8 cellular contexts compared by ENCODE assay signal in the genomic region with DNA sequence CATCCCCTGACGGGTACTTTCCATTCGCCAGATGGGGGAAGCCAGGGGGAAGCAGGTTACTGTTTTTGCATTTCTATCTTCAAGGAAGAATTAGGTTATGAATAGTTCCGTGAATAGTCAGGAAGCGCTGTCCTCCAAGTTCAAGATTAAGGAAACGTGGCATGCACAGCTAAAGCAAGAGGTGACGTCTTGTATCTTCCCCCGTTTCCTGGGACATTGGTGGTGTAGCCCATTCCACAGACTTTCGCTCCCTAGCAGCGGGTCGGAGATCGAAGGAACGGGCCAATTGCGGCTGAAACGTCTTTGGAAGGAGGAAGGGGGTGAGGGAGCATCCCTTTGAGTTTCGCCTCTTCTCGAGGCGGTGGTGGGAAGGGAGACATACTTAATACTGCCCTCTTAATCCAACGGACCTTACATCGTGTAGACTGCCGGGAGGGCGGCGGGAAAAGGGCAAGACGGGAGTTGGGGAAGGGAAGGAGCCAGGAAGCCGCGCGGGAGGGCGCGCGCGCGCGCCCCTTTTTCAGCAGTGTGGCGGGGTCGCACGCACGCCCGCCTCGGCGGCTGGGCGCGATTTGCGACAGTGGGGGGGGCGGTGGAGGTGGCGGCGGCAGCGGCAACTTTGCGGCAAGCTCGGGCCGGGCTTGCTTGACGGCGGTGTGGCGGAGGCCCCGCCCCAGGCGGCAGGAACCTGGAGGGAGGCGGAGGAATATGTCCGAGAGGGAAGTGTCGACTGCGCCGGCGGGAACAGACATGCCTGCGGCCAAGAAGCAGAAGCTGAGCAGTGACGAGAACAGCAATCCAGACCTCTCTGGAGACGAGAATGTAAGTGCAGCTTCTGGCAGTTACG. TPM values are rescaled to one million over a fixed set of nuclear protein-coding genes. Genes with fewer than 3 reads are reported as not detected.
DNase-seq lines count a peak whose midpoint lies in the region; ATAC-seq and TF ChIP-seq lines count a peak whose summit lies in the region.

A gene with protein sequence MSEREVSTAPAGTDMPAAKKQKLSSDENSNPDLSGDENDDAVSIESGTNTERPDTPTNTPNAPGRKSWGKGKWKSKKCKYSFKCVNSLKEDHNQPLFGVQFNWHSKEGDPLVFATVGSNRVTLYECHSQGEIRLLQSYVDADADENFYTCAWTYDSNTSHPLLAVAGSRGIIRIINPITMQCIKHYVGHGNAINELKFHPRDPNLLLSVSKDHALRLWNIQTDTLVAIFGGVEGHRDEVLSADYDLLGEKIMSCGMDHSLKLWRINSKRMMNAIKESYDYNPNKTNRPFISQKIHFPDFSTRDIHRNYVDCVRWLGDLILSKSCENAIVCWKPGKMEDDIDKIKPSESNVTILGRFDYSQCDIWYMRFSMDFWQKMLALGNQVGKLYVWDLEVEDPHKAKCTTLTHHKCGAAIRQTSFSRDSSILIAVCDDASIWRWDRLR (plus strand): TSS at position 232 of the 847 bp plus-strand sequence. CDS start 477 bp downstream, at position 709.

- no peak for TF ChIP-seq RAD21 in SK-N-SH (IDR thresholded peaks at IDR 0.05; ENCODE audit: low read length)

- POLR2A ChIA-PET in GM10248 (lab: Yijun Ruan, JAX) (interaction anchor here (0.6 to 1.1 kb wide), 2 partner anchors 11 to 51 kb away, joined by 3 to 6 read pairs; no protein-coding TSS in a partner anchor), SK-N-SH (lab: Yijun Ruan, JAX) (interaction anchor here (0.7 to 1.7 kb wide), 5 partner anchors 11 to 430 kb away, joined by 3 to 6 read pairs (median 5); a partner anchor contains a TSS)

- H3K27me3 Mint-ChIP-seq in glutamatergic neuron (ENCODE audit: unreplicated experiment) (no peaks in the 10 kb centered on the region), osteocyte (ENCODE audit: unreplicated experiment) (peaks cover 25% of the 10 kb centered on the region)

- peaks cover 11% of the 10 kb centered on the region for H3F3A ChIP-seq in SK-N-SH (replicated peaks; ENCODE audit: insufficient read depth)

- H3K27me3 ChIP-seq in SK-N-SH (ENCODE audit: insufficient read depth): no peaks in the 10 kb centered on the region
- no peaks in the 10 kb centered on the region for H3K27me3 ChIP-seq in thymus (ENCODE audit: control insufficient read depth, insufficient read depth)

- H3K9me2 ChIP-seq in SK-N-SH: no peaks in the 10 kb centered on the region

- peak within 1 kb of the TSS; percentile 96 for H3K9ac ChIP-seq in SK-N-SH

- peak; percentile 73 for ATAC-seq in HG02610 (IDR thresholded peaks at IDR 0.05; ENCODE audit: unreplicated experiment)
- ATAC-seq in activated naive CD4-positive, alpha-beta T cell treated with anti-CD3 and anti-CD28 coated beads, Interleukin-2, amount 50 U/mL, for 72 hours: peak; percentile 78 to 84

- no peak within 1 kb of the TSS for H3K27ac Mint-ChIP-seq in activated naive CD4-positive, alpha-beta T cell treated with anti-CD3 and anti-CD28 coated beads, Interleukin-2, amount 50 U/mL, for 72 hours
- no peak within 1 kb of the TSS for H3K27ac Mint-ChIP-seq in glutamatergic neuron (ENCODE audit: unreplicated experiment)
- no peak within 1 kb of the TSS for H3K27ac Mint-ChIP-seq in osteocyte (ENCODE audit: unreplicated experiment)

- H3K9me3 Mint-ChIP-seq in activated naive CD4-positive, alpha-beta T cell treated with anti-CD3 and anti-CD28 coated beads, Interleukin-2, amount 50 U/mL, for 72 hours: no peaks in the 10 kb centered on the region
- no peaks in the 10 kb centered on the region for H3K9me3 Mint-ChIP-seq in glutamatergic neuron (ENCODE audit: unreplicated experiment)
- H3K9me3 Mint-ChIP-seq in osteocyte (ENCODE audit: unreplicated experiment): no peaks in the 10 kb centered on the region

- H3K4me2 ChIP-seq in SK-N-SH: peak within 1 kb of the TSS; percentile 73

- no peak for TF ChIP-seq CTCF in GM10248 (IDR thresholded peaks at IDR 0.05; ENCODE audit: control extremely low read depth, extremely low read depth, low read depth, missing control alignments)
- no peak for TF ChIP-seq CTCF in SK-N-SH (IDR thresholded peaks at IDR 0.05)
- no peak for TF ChIP-seq CTCF in glutamatergic neuron (IDR thresholded peaks at IDR 0.05; ENCODE audit: partially characterized antibody, unreplicated experiment)
- TF ChIP-seq CTCF in osteocyte (IDR thresholded peaks at IDR 0.05): no peak

- no peaks in the 10 kb centered on the region for H3K9me3 ChIP-seq in SK-N-SH
- no peaks in the 10 kb centered on the region for H3K9me3 ChIP-seq in thymus (ENCODE audit: control insufficient read depth)

- CTCF ChIA-PET in GM10248 (lab: Yijun Ruan, JAX) (interaction anchor here (0.8 to 1.0 kb wide), 3 partner anchors 18 to 51 kb away, joined by 3 read pairs; no protein-coding TSS in a partner anchor), SK-N-SH (lab: Yijun Ruan, JAX) (interaction anchor here (0.7 to 2.0 kb wide), 3 partner anchors 15 to 390 kb away, joined by 3 to 6 read pairs (median 4); a partner anchor contains a TSS)

- H3K4me3 Mint-ChIP-seq in glutamatergic neuron (ENCODE audit: unreplicated experiment) (no peak within 1 kb of the TSS), osteocyte (ENCODE audit: unreplicated experiment) (no peak within 1 kb of the TSS)

- peak within 1 kb of the TSS; percentile 81 to 94 for H3K4me3 ChIP-seq in SK-N-SH (ENCODE audit: low read depth in 2 of 2, low read length in 1 of 2)
- H3K4me3 ChIP-seq in thymus (ENCODE audit: low read length): peak within 1 kb of the TSS; percentile 59

- under 1% methylated on average over 34 of the region's 64 CpGs for WGBS in SK-N-SH (ENCODE audit: low lambda C conversion rate)
- WGBS in thymus: under 1% methylated on average over 64 of the region's 64 CpGs

- no peaks in the 10 kb centered on the region for H3K4me1 Mint-ChIP-seq in glutamatergic neuron (ENCODE audit: low read depth, unreplicated experiment)
- peaks cover 27% of the 10 kb centered on the region for H3K4me1 Mint-ChIP-seq in osteocyte (ENCODE audit: unreplicated experiment)

- H3K79me2 ChIP-seq in SK-N-SH (ENCODE audit: insufficient read depth): peaks cover 46% of the 10 kb centered on the region

- H4K20me1 ChIP-seq in SK-N-SH (ENCODE audit: insufficient read depth): peaks cover 38% of the 10 kb centered on the region

- H3K4me1 ChIP-seq in SK-N-SH (ENCODE audit: control insufficient read depth in 1 of 2, insufficient read depth in 2 of 2, low read depth in 1 of 2, low read length in 1 of 2) (peaks cover 8 to 9% of the 10 kb centered on the region in 2 experiments), thymus (ENCODE audit: control insufficient read depth, insufficient read depth, low read length) (no peaks in the 10 kb centered on the region)

- DNase-seq in GM10248 (ENCODE audit: extremely low spot score): peak; percentile 90
- DNase-seq in NCI-H1092 (lab: John Stamatoyannopoulos, UW): peak; percentile 96
- peak; percentile 91 for DNase-seq in SK-N-SH
- DNase-seq in activated naive CD4-positive, alpha-beta T cell treated with anti-CD3 and anti-CD28 coated beads, Interleukin-2, amount 50 U/mL, for 72 hours (ENCODE audit: low spot score in 2 of 2): peak; percentile 88 to 92
- DNase-seq in glutamatergic neuron: peak; percentile 98
- peak; percentile 98 for DNase-seq in osteocyte (ENCODE audit: extremely low spot score, unreplicated experiment)

- H2AFZ ChIP-seq in SK-N-SH (ENCODE audit: low read depth): peak within 1 kb of the TSS; percentile 88

- H3K36me3 ChIP-seq in SK-N-SH (replicated peaks in 1 of 2; ENCODE audit: control insufficient read depth in 1 of 2, insufficient read depth in 2 of 2, low read length in 1 of 2) (peaks cover 0 to 4% of the 10 kb centered on the region in 2 experiments), thymus (ENCODE audit: control insufficient read depth, insufficient read depth) (no peaks in the 10 kb centered on the region)

- H3K36me3 Mint-ChIP-seq in activated naive CD4-positive, alpha-beta T cell treated with anti-CD3 and anti-CD28 coated beads, Interleukin-2, amount 50 U/mL, for 72 hours: peaks cover 12 to 18% of the 10 kb centered on the region in 2 donors
- H3K36me3 Mint-ChIP-seq in glutamatergic neuron (ENCODE audit: unreplicated experiment): no peaks in the 10 kb centered on the region
- H3K36me3 Mint-ChIP-seq in osteocyte (ENCODE audit: unreplicated experiment): no peaks in the 10 kb centered on the region

- H3K27ac ChIP-seq in SK-N-SH (ENCODE audit: low read depth in 2 of 2, low read length in 1 of 2) (peak within 1 kb of the TSS; percentile 98 to 100), thymus (ENCODE audit: low read depth) (peak within 1 kb of the TSS; percentile 96)

- TF ChIP-seq EP300 in SK-N-SH (IDR thresholded peaks at IDR 0.05; ENCODE audit: borderline replicate concordance in 1 of 2, low read depth in 1 of 2, low read length in 1 of 2): peak in 1 of 2 experiments; percentile 69; a peak in 2 of 4 replicates

TF ChIP-seq in SK-N-SH, 30 proteins besides CTCF, POLR2A, EP300 and RAD21 (continues in another document):
- peak; percentile 95 for TF ChIP-seq TAF1 (IDR thresholded peaks at IDR 0.05; ENCODE audit: borderline replicate concordance, low read depth, low read length)
- TF ChIP-seq, protein P1, sequence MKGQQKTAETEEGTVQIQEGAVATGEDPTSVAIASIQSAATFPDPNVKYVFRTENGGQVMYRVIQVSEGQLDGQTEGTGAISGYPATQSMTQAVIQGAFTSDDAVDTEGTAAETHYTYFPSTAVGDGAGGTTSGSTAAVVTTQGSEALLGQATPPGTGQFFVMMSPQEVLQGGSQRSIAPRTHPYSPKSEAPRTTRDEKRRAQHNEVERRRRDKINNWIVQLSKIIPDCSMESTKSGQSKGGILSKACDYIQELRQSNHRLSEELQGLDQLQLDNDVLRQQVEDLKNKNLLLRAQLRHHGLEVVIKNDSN (IDR thresholded peaks at IDR 0.05; ENCODE audit: borderline replicate concordance, low read depth): no peak
- TF ChIP-seq YY1 (IDR thresholded peaks at IDR 0.05; ENCODE audit: low read depth): peak; percentile 38; the same call in 1 of the 2 replicates
- peak; percentile 80 for TF ChIP-seq MXI1 (IDR thresholded peaks at IDR 0.05; ENCODE audit: low read depth, low read length)
- peak; percentile 77 for TF ChIP-seq CHD2 (IDR thresholded peaks at IDR 0.05; ENCODE audit: low read length, partially characterized antibody)
- peak; percentile 58 for TF ChIP-seq SIN3A (IDR thresholded peaks at IDR 0.05; ENCODE audit: borderline replicate concordance, low read depth, low read length)

RNA-seq across cellular contexts. Expression of the gene that starts here (rescaled TPM):
- polyA plus RNA-seq in SK-N-SH (2012; rRNA removed) (12.8 and 14.2 TPM in 2 replicates), thymus (32.1 TPM)
- 13.3 and 13.9 TPM in 2 replicates for polyA plus RNA-seq in SK-N-SH (2012; cell fraction: cytosol; rRNA removed)
- polyA plus RNA-seq in SK-N-SH (2012; cell fraction: nucleus; rRNA removed): 21.7 and 33.6 TPM in 2 replicates
- total RNA-seq in activated naive CD4-positive, alpha-beta T cell treated with anti-CD3 and anti-CD28 coated beads, Interleukin-2, amount 50 U/mL, for 72 hours: 100 to 1,000 TPM in 1 of 2 donors, 10 to 100 TPM in 1; 55.1 to 104 TPM
- total RNA-seq in glutamatergic neuron (ENCODE audit: unreplicated experiment) (17.9 TPM), osteocyte (16.5 and 18.5 TPM in 2 replicates)

Comparison
In these comparisons a context has a peak if more than half of its experiments do, and no peak if none do; other contexts are left out.
1. Peak in every context shown above with its lines: DNase-seq, ATAC-seq, H3K4me3 ChIP-seq and H3K27ac ChIP-seq.